Comparison of ENCODE assay signal across 26 cellular contexts in the genomic region with DNA sequence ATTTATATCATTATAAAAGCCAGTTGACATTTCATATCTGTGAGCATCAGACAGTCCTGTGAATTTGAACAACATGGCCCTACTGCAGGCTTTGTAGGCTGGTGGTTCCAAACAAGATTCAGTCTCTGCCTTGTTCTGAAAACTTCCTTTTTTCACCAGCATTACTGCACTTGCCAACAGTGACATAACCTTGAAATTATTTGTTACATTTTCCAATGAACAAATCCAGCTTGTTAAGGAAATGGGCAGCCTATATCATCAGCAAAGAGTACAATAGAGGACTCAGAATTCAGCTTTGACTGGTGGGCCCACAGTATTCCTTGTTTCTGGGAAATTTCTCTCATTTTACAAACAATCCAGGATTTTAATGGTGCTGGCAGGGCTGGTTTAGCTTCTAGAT.
A peak's percentile ranks its signal among the peaks of the same experiment; 100 is the strongest.
DNase-seq lines count a peak whose midpoint lies in the region; ATAC-seq and TF ChIP-seq lines count a peak whose summit lies in the region.
"Had no signal": no experiment of that assay in that cellular context is flagged by ENCODE, and none has a peak within 500 bp of the region (broad histone marks: within the 10 kb centered on the region; RNA-seq: fewer than 3 reads in every experiment).

No MANE protein-coding gene starts in this region.

- H3K9me3 Mint-ChIP-seq in activated T-cell treated with anti-CD3 and anti-CD28 coated beads, Interleukin-2, amount 50 U/mL, for 4 hours = peaks cover 9% of the 10 kb centered on the region

- H3K36me3 Mint-ChIP-seq in activated T-cell treated with anti-CD3 and anti-CD28 coated beads, Interleukin-2, amount 50 U/mL, for 4 hours (ENCODE audit: insufficient read depth) = no peaks in the 10 kb centered on the region
- H3K36me3 Mint-ChIP-seq: activated naive CD8-positive, alpha-beta T cell treated with anti-CD3 and anti-CD28 coated beads, Interleukin-2, amount 10 ng/mL, durations not matched to agents 7 days and 5 days; CD4-positive, CD25-positive, alpha-beta regulatory T cell had no signal

- H3K79me2 ChIP-seq in PC-3 (ENCODE audit: low read length) = no peaks in the 10 kb centered on the region

- H3K9me3 ChIP-seq in PC-3 (ENCODE audit: low read length) = no peaks in the 10 kb centered on the region
- H3K9me3 ChIP-seq: body of pancreas, vagina had no signal

- peaks cover 3% of the 10 kb centered on the region for H3F3A ChIP-seq in PC-3 (ENCODE audit: low read length, unreplicated experiment)

- no peaks in the 10 kb centered on the region for H4K20me1 ChIP-seq in PC-3 (ENCODE audit: low read length)

- H3K27me3 Mint-ChIP-seq in activated T-cell treated with anti-CD3 and anti-CD28 coated beads, Interleukin-2, amount 50 U/mL, for 4 hours (ENCODE audit: low read depth) = no peaks in the 10 kb centered on the region
- H3K27me3 Mint-ChIP-seq: activated naive CD8-positive, alpha-beta T cell treated with anti-CD3 and anti-CD28 coated beads, Interleukin-2, amount 10 ng/mL, durations not matched to agents 7 days and 5 days; CD4-positive, CD25-positive, alpha-beta regulatory T cell; effector memory CD8-positive, alpha-beta T cell; T-helper 17 cell had no signal

- H3K9ac ChIP-seq in PC-3 (ENCODE audit: low read length) = no peak overlapping the region
- H3K9ac ChIP-seq: KMS-11 had no signal

- BruUV-seq in PC-3 (replicated peaks; lab: Mats Ljungman, UMichigan) = no TSS peak

- no peak overlapping the region for H3K4me2 ChIP-seq in PC-3 (ENCODE audit: low read length)
- H3K4me2 ChIP-seq: KMS-11 had no signal

- no peaks in the 10 kb centered on the region for H3K4me1 Mint-ChIP-seq in activated T-cell treated with anti-CD3 and anti-CD28 coated beads, Interleukin-2, amount 50 U/mL, for 4 hours (ENCODE audit: low read depth)
- H3K4me1 Mint-ChIP-seq: activated naive CD8-positive, alpha-beta T cell treated with anti-CD3 and anti-CD28 coated beads, Interleukin-2, amount 10 ng/mL, durations not matched to agents 7 days and 5 days; CD4-positive, CD25-positive, alpha-beta regulatory T cell; T-helper 17 cell had no signal

- H3K4me1 ChIP-seq in PC-3 (ENCODE audit: insufficient read depth, low read length) = peaks cover 28% of the 10 kb centered on the region
- H3K4me1 ChIP-seq: body of pancreas had no signal

- H3K36me3 ChIP-seq in PC-3 (ENCODE audit: low read depth, low read length) = no peaks in the 10 kb centered on the region
- H3K36me3 ChIP-seq: vagina had no signal

- no peak for TF ChIP-seq CTCF in PC-3 (conservative IDR thresholded peaks at IDR 0.05; ENCODE audit: low read depth, low read length)

- ATAC-seq in PC-3 = no peak; the same call in none of the 2 replicates
- ATAC-seq in sciatic nerve = peak; percentile 66
- ATAC-seq in activated T-cell treated with anti-CD3 and anti-CD28 coated beads, Interleukin-2, amount 50 U/mL, for 4 hours = no peak
- ATAC-seq: activated CD8-positive, alpha-beta T cell treated with anti-CD3 and anti-CD28 coated beads, Interleukin-2, amount 10 ng/mL, durations not matched to agents 7 days and 5 days; body of pancreas; effector memory CD8-positive, alpha-beta T cell; mucosa of descending colon; T-helper 17 cell had no signal

- 0 out of 2 replicates have a peak, but pooled peaks cover 4% of the 10 kb centered on the region for H3K9me2 ChIP-seq in PC-3 (replicated peaks; ENCODE audit: low read length)

- DNase-seq in PC-3 (peak; percentile 42), dedifferentiated amniotic fluid mesenchymal stem cell (ENCODE audit: extremely low spot score) (peak; percentile 56), globus pallidus (ENCODE audit: low spot score) (peak; percentile 50), sciatic nerve (ENCODE audit: low spot score) (no peak), CD1c-positive myeloid dendritic cell (ENCODE audit: extremely low spot score) (no peak), DMS114 treated with DMSO at 0.1 percent for 48 hours (lab: John Stamatoyannopoulos, UW; ENCODE audit: unreplicated experiment) (no peak), OCI-M2 (lab: John Stamatoyannopoulos, UW; ENCODE audit: unreplicated experiment) (no peak)
- no peak for DNase-seq in activated T-cell treated with anti-CD3 and anti-CD28 coated beads, Interleukin-2, amount 50 U/mL, for 4 hours
- DNase-seq: activated CD4-positive, CD25-positive, alpha-beta regulatory T cell treated with anti-CD3 and anti-CD28 coated beads, Interleukin-2, amount 50 U/mL, for 72 hours; activated CD8-positive, alpha-beta T cell treated with anti-CD3 and anti-CD28 coated beads, Interleukin-2, amount 10 ng/mL, durations not matched to agents 7 days and 5 days; activated effector memory CD4-positive, alpha-beta T cell treated with Interleukin-2 at 50 U/mL for 16 hours; activated naive CD8-positive, alpha-beta T cell treated with anti-CD3 and anti-CD28 coated beads, Interleukin-2, amount 10 ng/mL, durations not matched to agents 7 days and 5 days; activated T-cell treated with anti-CD3 and anti-CD28 coated beads for 4 hours; body of pancreas; CD4-positive, CD25-positive, alpha-beta regulatory T cell; effector memory CD8-positive, alpha-beta T cell; islet precursor cell; mucosa of descending colon; NCI-H1436 treated with DMSO at 0.1 percent for 48 hours; NCI-H446 treated with DMSO at 0.1 percent for 48 hours; stimulated activated CD4-positive, alpha-beta T cell treated with anti-CD3 and anti-CD28 coated beads, Interleukin-15, amount 100 ng/mL, for 24 hours; stimulated activated naive CD4-positive, alpha-beta T cell treated with Interleukin-2 at 50 U/mL for 16 hours; T-helper 17 cell had no signal

- H3K27ac ChIP-seq in PC-3 (ENCODE audit: low read length) = no peak overlapping the region
- H3K27ac ChIP-seq: body of pancreas, KMS-11, SK-N-MC, vagina had no signal

- intact Hi-C loops in PC-3 (cut with micrococcal nuclease) (loop anchor here (2.0 kb wide), 2 partner anchors 47 to 119 kb away; no protein-coding TSS in a partner anchor), sciatic nerve (cut with DNase I) (no loop called here)

- no peaks in the 10 kb centered on the region for H3K27me3 ChIP-seq in PC-3 (ENCODE audit: low read length)
- H3K27me3 ChIP-seq: body of pancreas, vagina had no signal

- H3K4me3 Mint-ChIP-seq in activated T-cell treated with anti-CD3 and anti-CD28 coated beads, Interleukin-2, amount 50 U/mL, for 4 hours = no peak overlapping the region
- H3K4me3 Mint-ChIP-seq: activated CD8-positive, alpha-beta T cell treated with anti-CD3 and anti-CD28 coated beads, Interleukin-2, amount 10 ng/mL, durations not matched to agents 7 days and 5 days; activated naive CD8-positive, alpha-beta T cell treated with anti-CD3 and anti-CD28 coated beads, Interleukin-2, amount 10 ng/mL, durations not matched to agents 7 days and 5 days; CD4-positive, CD25-positive, alpha-beta regulatory T cell; effector memory CD8-positive, alpha-beta T cell; T-helper 17 cell had no signal

- H2AFZ ChIP-seq in PC-3 (ENCODE audit: low read length) = peak overlapping the region; percentile 5; the same call in 1 of the 2 replicates

- no peak overlapping the region for H3K4me3 ChIP-seq in PC-3 (ENCODE audit: low read length)
- H3K4me3 ChIP-seq: body of pancreas, mucosa of descending colon, SK-N-MC, vagina had no signal

- POLR2A ChIA-PET in PC-3 (lab: Charles Lee; ENCODE audit: unreplicated experiment) = no interaction called here

- CTCF ChIA-PET in PC-3 (lab: Charles Lee) = interaction anchor here (0.6 kb wide), 1 partner anchor 119 kb away, joined by 3 read pairs; no protein-coding TSS in a partner anchor

Comparison
In these comparisons a context has a peak if more than half of its experiments do, and no peak if none do; other contexts are left out.
1. DNase-seq: peak in PC-3 (single experiment), dedifferentiated amniotic fluid mesenchymal stem cell (single experiment) and globus pallidus (single experiment); none in sciatic nerve (single experiment), CD1c-positive myeloid dendritic cell (single experiment), activated T-cell treated with anti-CD3 and anti-CD28 coated beads, Interleukin-2, amount 50 U/mL, for 4 hours (single experiment), DMS114 treated with DMSO at 0.1 percent for 48 hours (single experiment) and OCI-M2 (single experiment).